ENCODE assay signal across 8 cellular contexts in the genomic region with DNA sequence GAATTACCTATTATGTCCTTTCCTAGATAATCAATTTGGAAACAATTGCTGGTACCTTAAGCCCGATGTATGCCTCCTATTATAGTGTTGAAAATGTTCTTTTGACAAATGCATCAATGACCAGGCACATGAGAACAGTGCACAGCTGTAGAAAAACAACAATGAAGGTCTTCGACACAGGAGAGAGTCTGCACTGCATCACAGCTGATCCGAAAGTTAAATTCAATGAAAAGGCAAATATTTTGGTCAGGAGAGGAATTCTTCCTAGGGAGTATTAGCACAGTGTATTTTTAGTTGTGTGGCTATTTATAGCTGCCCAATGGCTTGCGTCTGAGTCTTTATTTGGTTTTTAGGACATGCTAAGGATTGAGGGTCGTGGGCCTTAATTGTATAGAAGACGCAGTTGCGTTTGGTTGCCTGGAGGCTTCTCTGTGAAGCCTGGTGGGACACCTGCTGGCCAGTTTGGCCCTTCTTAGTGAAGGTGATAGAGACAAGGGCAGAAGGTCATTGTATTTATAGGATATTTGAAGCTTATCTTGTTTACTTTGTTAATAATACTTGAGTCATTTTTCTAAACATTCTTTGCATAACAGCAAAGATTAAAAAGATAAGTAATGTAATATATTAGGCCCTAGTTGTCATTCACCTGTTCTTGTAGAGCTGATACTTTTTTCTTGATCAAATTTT.
DNase-seq lines count a peak whose midpoint lies in the region; ATAC-seq and TF ChIP-seq lines count a peak whose summit lies in the region.

No MANE protein-coding gene starts in this region.

- H3K79me2 ChIP-seq in GM23338 (replicated peaks; ENCODE audit: insufficient read depth): peaks cover 100% of the 10 kb centered on the region

- peaks cover 10% of the 10 kb centered on the region; the same call in 2 of the 3 replicates for H3K9me3 Mint-ChIP-seq in GM23338

- H3K36me3 Mint-ChIP-seq in GM23338 (ENCODE audit: low read depth): peaks cover 10% of the 10 kb centered on the region

- H3K36me3 ChIP-seq in GM23338 (ENCODE audit: insufficient read depth): no peaks in the 10 kb centered on the region; the same call in 1 of the 2 replicates
- no peaks in the 10 kb centered on the region for H3K36me3 ChIP-seq in ascending aorta

- no peak overlapping the region for H3K4me2 ChIP-seq in GM23338

- H3K9me2 ChIP-seq in GM23338 (ENCODE audit: insufficient read depth): no peaks in the 10 kb centered on the region

- peaks cover 93% of the 10 kb centered on the region for H4K20me1 ChIP-seq in GM23338 (replicated peaks; ENCODE audit: insufficient read depth)

- H3K27ac Mint-ChIP-seq in GM23338: no peak overlapping the region

- no peaks in the 10 kb centered on the region for H3K27me3 ChIP-seq in GM23338 (ENCODE audit: insufficient read depth)
- H3K27me3 ChIP-seq in ascending aorta: no peaks in the 10 kb centered on the region

- peaks cover 61% of the 10 kb centered on the region for H3K4me1 Mint-ChIP-seq in GM23338

- ATAC-seq in GM23338: peak; percentile 75
- peak; percentile 26 for ATAC-seq in left colon
- no peak for ATAC-seq in GM21737 (IDR thresholded peaks at IDR 0.05; ENCODE audit: unreplicated experiment)

- H3F3A ChIP-seq in GM23338 (replicated peaks; ENCODE audit: low read depth): no peaks in the 10 kb centered on the region

- H3K4me3 ChIP-seq in AG10803 (ENCODE audit: low read length): no peak overlapping the region
- no peak overlapping the region for H3K4me3 ChIP-seq in GM23338
- H3K4me3 ChIP-seq in ascending aorta: no peak overlapping the region

- TF ChIP-seq CTCF in AG10803 (conservative IDR thresholded peaks at IDR 0.05; ENCODE audit: low read length) (peak; percentile 25), GM23338 (conservative IDR thresholded peaks at IDR 0.05; ENCODE audit: low read depth in 2 of 2) (peak; percentile 65 to 73), ascending aorta (IDR thresholded peaks at IDR 0.05) (peak; percentile 21 to 51 (median 24))

- intact Hi-C loops in ascending aorta (cut with DNase I): no loop called here
- intact Hi-C loops in left colon (cut with DNase I, micrococcal nuclease): no loop called here

- no peak overlapping the region for H2AFZ ChIP-seq in GM23338

- H3K27me3 Mint-ChIP-seq in GM23338 (ENCODE audit: insufficient read depth, low read depth, poor library complexity): peaks cover 4% of the 10 kb centered on the region

- H3K27ac ChIP-seq in GM23338 (ENCODE audit: low read depth) (no peak overlapping the region), ascending aorta (no peak overlapping the region)

- peaks cover 5 to 14% of the 10 kb centered on the region in 2 donors for H3K9me3 ChIP-seq in ascending aorta

- H3K4me1 ChIP-seq in GM23338 (ENCODE audit: insufficient read depth): peaks cover 25% of the 10 kb centered on the region
- peaks cover 0 to 13% of the 10 kb centered on the region in 2 donors for H3K4me1 ChIP-seq in ascending aorta

- DNase-seq in AG10803 (ENCODE audit: low read depth) (no peak), GM23338 (ENCODE audit: low spot score) (peak; percentile 80), ascending aorta (ENCODE audit: low spot score in 2 of 2) (no peak), left colon (peak in 1 of 2 donors; percentile 32), COLO829 (ENCODE audit: low spot score) (no peak), COLO668 (lab: John Stamatoyannopoulos, UW; ENCODE audit: unreplicated experiment) (no peak), NCI-H1436 (lab: John Stamatoyannopoulos, UW) (no peak)

- H3K4me3 Mint-ChIP-seq in GM23338: no peak overlapping the region

TF ChIP-seq in GM23338, 12 proteins besides CTCF, POLR2A, EP300 and RAD21:
- no peak for TF ChIP-seq POLR2AphosphoS5 (IDR thresholded peaks at IDR 0.05; ENCODE audit: low read depth)
- TF ChIP-seq, protein P1, sequence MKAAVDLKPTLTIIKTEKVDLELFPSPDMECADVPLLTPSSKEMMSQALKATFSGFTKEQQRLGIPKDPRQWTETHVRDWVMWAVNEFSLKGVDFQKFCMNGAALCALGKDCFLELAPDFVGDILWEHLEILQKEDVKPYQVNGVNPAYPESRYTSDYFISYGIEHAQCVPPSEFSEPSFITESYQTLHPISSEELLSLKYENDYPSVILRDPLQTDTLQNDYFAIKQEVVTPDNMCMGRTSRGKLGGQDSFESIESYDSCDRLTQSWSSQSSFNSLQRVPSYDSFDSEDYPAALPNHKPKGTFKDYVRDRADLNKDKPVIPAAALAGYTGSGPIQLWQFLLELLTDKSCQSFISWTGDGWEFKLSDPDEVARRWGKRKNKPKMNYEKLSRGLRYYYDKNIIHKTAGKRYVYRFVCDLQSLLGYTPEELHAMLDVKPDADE (IDR thresholded peaks at IDR 0.05): no peak
- no peak for TF ChIP-seq EZH2 (IDR thresholded peaks at IDR 0.05; ENCODE audit: low read depth, unreplicated experiment)
